ENCODE assay signal across 8 cellular contexts in the genomic region with DNA sequence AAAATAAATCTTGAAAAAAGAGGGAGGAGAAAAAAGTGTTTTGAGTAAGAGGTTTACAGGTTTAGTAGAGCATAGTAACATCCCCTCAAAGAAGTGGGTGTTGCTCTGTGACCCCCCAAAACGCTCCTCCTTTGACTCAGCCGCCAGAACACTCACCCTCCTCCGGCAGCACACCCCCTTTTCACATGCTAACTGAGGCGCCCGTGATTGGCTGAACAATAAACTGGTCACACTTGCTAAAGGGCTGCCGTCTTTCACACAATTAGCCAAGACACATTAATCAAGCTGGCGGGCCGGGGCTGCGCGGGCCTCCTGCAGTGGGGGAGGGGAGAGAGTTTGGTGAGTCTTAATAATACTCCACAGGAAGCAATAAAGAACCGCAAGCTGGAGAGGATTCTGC.
DNase-seq lines count a peak whose midpoint lies in the region; ATAC-seq lines count a peak whose summit lies in the region.

No MANE protein-coding gene starts in this region.

- H3K4me1 Mint-ChIP-seq in activated T-cell treated with anti-CD3 and anti-CD28 coated beads, Interleukin-2, amount 50 U/mL, for 24 hours (ENCODE audit: low read depth) = peaks cover 15% of the 10 kb centered on the region
- H3K4me1 Mint-ChIP-seq in stimulated activated naive CD8-positive, alpha-beta T cell treated with anti-CD3 and anti-CD28 coated beads, Interleukin-15, Interleukin-2, amounts not matched to agents 100 ng/mL and 50 ng/mL, for 24 hours (ENCODE audit: low read depth) = peaks cover 15% of the 10 kb centered on the region

- no peaks in the 10 kb centered on the region for H3K9me3 Mint-ChIP-seq in activated T-cell treated with anti-CD3 and anti-CD28 coated beads, Interleukin-2, amount 50 U/mL, for 24 hours
- H3K9me3 Mint-ChIP-seq in stimulated activated naive CD8-positive, alpha-beta T cell treated with anti-CD3 and anti-CD28 coated beads, Interleukin-15, Interleukin-2, amounts not matched to agents 100 ng/mL and 50 ng/mL, for 24 hours = no peaks in the 10 kb centered on the region

- no peak for DNase-seq in activated CD4-positive, CD25-positive, alpha-beta regulatory T cell (lab: John Stamatoyannopoulos, UW)
- peak; percentile 42 for DNase-seq in activated T-cell treated with anti-CD3 and anti-CD28 coated beads, Interleukin-2, amount 50 U/mL, for 24 hours
- DNase-seq in kidney glomerular epithelial cell (lab: John Stamatoyannopoulos, UW) = peak; percentile 31
- DNase-seq in NCI-H187 treated with DMSO at 0.1 percent for 48 hours (lab: John Stamatoyannopoulos, UW) = no peak

- H3K4me3 Mint-ChIP-seq in activated T-cell treated with anti-CD3 and anti-CD28 coated beads, Interleukin-2, amount 50 U/mL, for 24 hours = peak overlapping the region; percentile 52
- peak overlapping the region; percentile 38 for H3K4me3 Mint-ChIP-seq in stimulated activated naive CD8-positive, alpha-beta T cell treated with anti-CD3 and anti-CD28 coated beads, Interleukin-15, Interleukin-2, amounts not matched to agents 100 ng/mL and 50 ng/mL, for 24 hours

- no peak overlapping the region for H3K27ac Mint-ChIP-seq in activated T-cell treated with anti-CD3 and anti-CD28 coated beads, Interleukin-2, amount 50 U/mL, for 24 hours
- H3K27ac Mint-ChIP-seq in stimulated activated naive CD8-positive, alpha-beta T cell treated with anti-CD3 and anti-CD28 coated beads, Interleukin-15, Interleukin-2, amounts not matched to agents 100 ng/mL and 50 ng/mL, for 24 hours = no peak overlapping the region

- no peaks in the 10 kb centered on the region for H3K36me3 Mint-ChIP-seq in activated T-cell treated with anti-CD3 and anti-CD28 coated beads, Interleukin-2, amount 50 U/mL, for 24 hours (ENCODE audit: low read depth)
- H3K36me3 Mint-ChIP-seq in stimulated activated naive CD8-positive, alpha-beta T cell treated with anti-CD3 and anti-CD28 coated beads, Interleukin-15, Interleukin-2, amounts not matched to agents 100 ng/mL and 50 ng/mL, for 24 hours (ENCODE audit: low read depth) = no peaks in the 10 kb centered on the region

- H3K27me3 Mint-ChIP-seq in activated T-cell treated with anti-CD3 and anti-CD28 coated beads, Interleukin-2, amount 50 U/mL, for 24 hours = peaks cover 24% of the 10 kb centered on the region
- peaks cover 27% of the 10 kb centered on the region for H3K27me3 Mint-ChIP-seq in stimulated activated naive CD8-positive, alpha-beta T cell treated with anti-CD3 and anti-CD28 coated beads, Interleukin-15, Interleukin-2, amounts not matched to agents 100 ng/mL and 50 ng/mL, for 24 hours

- peak; percentile 45 to 66 for ATAC-seq in activated CD4-positive, CD25-positive, alpha-beta regulatory T cell treated with anti-CD3 and anti-CD28 coated beads, Interleukin-2, amount 50 U/mL, for 24 hours
- ATAC-seq in GM21825 (IDR thresholded peaks at IDR 0.05; ENCODE audit: unreplicated experiment) (no peak), HG03025 (IDR thresholded peaks at IDR 0.05; ENCODE audit: low FRiP score, unreplicated experiment) (no peak)

Comparison
In these comparisons a context has a peak if more than half of its experiments do, and no peak if none do; other contexts are left out.
1. ATAC-seq: peak in activated CD4-positive, CD25-positive, alpha-beta regulatory T cell treated with anti-CD3 and anti-CD28 coated beads, Interleukin-2, amount 50 U/mL, for 24 hours (2 of 2); none in GM21825 (single experiment) and HG03025 (single experiment).
2. DNase-seq: peak in activated T-cell treated with anti-CD3 and anti-CD28 coated beads, Interleukin-2, amount 50 U/mL, for 24 hours (single experiment) and kidney glomerular epithelial cell (single experiment); none in activated CD4-positive, CD25-positive, alpha-beta regulatory T cell (0 of 4) and NCI-H187 treated with DMSO at 0.1 percent for 48 hours (single experiment).